12 cellular contexts compared by ENCODE assay signal in genomic region chr15:69794643-69795461, GRCh38.
DNase-seq lines count a peak whose midpoint lies in the region; ATAC-seq and TF ChIP-seq lines count a peak whose summit lies in the region.
"Had no signal": no experiment of that assay in that cellular context is flagged by ENCODE, and none has a peak within 500 bp of the region (broad histone marks: within the 10 kb centered on the region; RNA-seq: fewer than 3 reads in every experiment).

No MANE protein-coding gene starts in this region.

- no peak overlapping the region for H3K4me3 Mint-ChIP-seq in activated CD4-positive, alpha-beta memory T cell treated with anti-CD3 and anti-CD28 coated beads, Interleukin-2, amount 10 ng/mL, durations not matched to agents 7 days and 5 days
- H3K4me3 Mint-ChIP-seq: activated CD4-positive, alpha-beta T cell treated with anti-CD3 and anti-CD28 coated beads for 36 hours; dendritic cell treated with granulocyte-macrophage colony-stimulating factor and Interleukin-4, amounts not matched to agents 40 ng/mL and 50 ng/mL, for 4 days; natural killer cell treated with Interleukin-12 subunit alpha and Interleukin-12 subunit beta and Interleukin-15 and Interleukin-18, amount 100 ng/mL, for 72 hours had no signal

- no peaks in the 10 kb centered on the region for H3K36me3 ChIP-seq in HUES64 (ENCODE audit: insufficient read depth, low read length)
- H3K36me3 ChIP-seq in tibial artery: no peaks in the 10 kb centered on the region

- H3K4me3 ChIP-seq in HUES64 (ENCODE audit: low read length) (no peak overlapping the region), choroid plexus epithelial cell (ENCODE audit: low read depth, low read length) (no peak overlapping the region), tibial artery (peak overlapping the region in 1 of 2 donors; percentile 13)

- no peaks in the 10 kb centered on the region for H3K9me3 ChIP-seq in HUES64 (ENCODE audit: insufficient read depth, low read depth, low read length)
- peaks cover 0 to 11% (median 5%) of the 10 kb centered on the region in 3 donors for H3K9me3 ChIP-seq in tibial artery

- POLR2A ChIA-PET in activated CD4-positive, alpha-beta memory T cell treated with anti-CD3 and anti-CD28 coated beads, Interleukin-2, amount 10 ng/mL, durations not matched to agents 7 days and 5 days (lab: Charles Lee): no interaction called here

- H3K4me1 ChIP-seq in HUES64 (ENCODE audit: insufficient read depth, low read length) (peaks cover 9% of the 10 kb centered on the region; the same call in 1 of the 2 replicates), tibial artery (peaks cover 0 to 41% (median 27%) of the 10 kb centered on the region in 4 donors)

- H3K4me1 Mint-ChIP-seq in activated CD4-positive, alpha-beta memory T cell treated with anti-CD3 and anti-CD28 coated beads, Interleukin-2, amount 10 ng/mL, durations not matched to agents 7 days and 5 days: no peaks in the 10 kb centered on the region

- H3K36me3 Mint-ChIP-seq in activated CD4-positive, alpha-beta memory T cell treated with anti-CD3 and anti-CD28 coated beads, Interleukin-2, amount 10 ng/mL, durations not matched to agents 7 days and 5 days (ENCODE audit: low read depth): no peaks in the 10 kb centered on the region

- CTCF ChIA-PET in activated CD4-positive, alpha-beta memory T cell treated with anti-CD3 and anti-CD28 coated beads, Interleukin-2, amount 10 ng/mL, durations not matched to agents 7 days and 5 days (lab: Charles Lee): no interaction called here

- no peak for ATAC-seq in HG02973 (IDR thresholded peaks at IDR 0.05; ENCODE audit: unreplicated experiment)
- ATAC-seq: activated CD4-positive, alpha-beta T cell treated with anti-CD3 and anti-CD28 coated beads for 36 hours; natural killer cell treated with Interleukin-12 subunit alpha and Interleukin-12 subunit beta and Interleukin-15 and Interleukin-18, amount 100 ng/mL, for 72 hours had no signal

- H3K9ac ChIP-seq in HUES64 (ENCODE audit: low read depth, low read length): no peak overlapping the region

- TF ChIP-seq CTCF in choroid plexus epithelial cell (conservative IDR thresholded peaks at IDR 0.05; ENCODE audit: low read depth, low read length): no peak
- TF ChIP-seq CTCF in tibial artery (IDR thresholded peaks at IDR 0.05): no peak

- intact Hi-C loops in tibial artery (cut with DNase I; ENCODE audit: low total_unique reads): loop anchor here (10.0 kb wide), 1 partner anchor 300 kb away; the partner anchor contains the start of gene TLE3

- no peak overlapping the region for H3K27ac Mint-ChIP-seq in activated CD4-positive, alpha-beta memory T cell treated with anti-CD3 and anti-CD28 coated beads, Interleukin-2, amount 10 ng/mL, durations not matched to agents 7 days and 5 days
- H3K27ac Mint-ChIP-seq: activated CD4-positive, alpha-beta T cell treated with anti-CD3 and anti-CD28 coated beads for 36 hours; dendritic cell treated with granulocyte-macrophage colony-stimulating factor and Interleukin-4, amounts not matched to agents 40 ng/mL and 50 ng/mL, for 4 days had no signal

- peaks cover 8% of the 10 kb centered on the region for H3K27me3 Mint-ChIP-seq in activated CD4-positive, alpha-beta memory T cell treated with anti-CD3 and anti-CD28 coated beads, Interleukin-2, amount 10 ng/mL, durations not matched to agents 7 days and 5 days
- H3K27me3 Mint-ChIP-seq: activated CD4-positive, alpha-beta T cell treated with anti-CD3 and anti-CD28 coated beads for 36 hours had no signal

- DNase-seq in choroid plexus epithelial cell (ENCODE audit: low read depth) (peak; percentile 61), kidney tubule cell (ENCODE audit: low spot score) (peak; percentile 92), tibial artery (peak; percentile 85 to 89), activated gamma-delta T cell (lab: John Stamatoyannopoulos, UW) (no peak), HuH-7 (ENCODE audit: low spot score) (no peak)
- DNase-seq in activated CD4-positive, alpha-beta memory T cell treated with anti-CD3 and anti-CD28 coated beads, Interleukin-2, amount 10 ng/mL, durations not matched to agents 7 days and 5 days: no peak
- DNase-seq: activated CD4-positive, alpha-beta T cell treated with anti-CD3 and anti-CD28 coated beads for 36 hours; stimulated activated CD8-positive, alpha-beta memory T cell treated with anti-CD3 and anti-CD28 coated beads, Interleukin-4, amount 100 ng/mL, for 48 hours had no signal

- peak overlapping the region; percentile 46; the same call in 1 of the 2 replicates for H3K27ac ChIP-seq in HUES64 (ENCODE audit: low read depth, low read length)
- peak overlapping the region; percentile 83 to 92 for H3K27ac ChIP-seq in tibial artery

- H3K27me3 ChIP-seq in HUES64 (ENCODE audit: insufficient read depth, low read length): no peaks in the 10 kb centered on the region
- H3K27me3 ChIP-seq in tibial artery: no peaks in the 10 kb centered on the region

- WGBS in HUES64: 80% methylated on average over 9 of the region's 11 CpGs

- peaks cover 7% of the 10 kb centered on the region for H3K9me3 Mint-ChIP-seq in activated CD4-positive, alpha-beta memory T cell treated with anti-CD3 and anti-CD28 coated beads, Interleukin-2, amount 10 ng/mL, durations not matched to agents 7 days and 5 days

Comparison
In these comparisons a context has a peak if more than half of its experiments do, and no peak if none do; other contexts are left out.
1. DNase-seq: peak in choroid plexus epithelial cell (single experiment), kidney tubule cell (single experiment) and tibial artery (2 of 2); none in activated gamma-delta T cell (single experiment), activated CD4-positive, alpha-beta memory T cell treated with anti-CD3 and anti-CD28 coated beads, Interleukin-2, amount 10 ng/mL, durations not matched to agents 7 days and 5 days (single experiment) and HuH-7 (single experiment).